Comparison of ENCODE assay signal across 1 cellular context in the genomic region with DNA sequence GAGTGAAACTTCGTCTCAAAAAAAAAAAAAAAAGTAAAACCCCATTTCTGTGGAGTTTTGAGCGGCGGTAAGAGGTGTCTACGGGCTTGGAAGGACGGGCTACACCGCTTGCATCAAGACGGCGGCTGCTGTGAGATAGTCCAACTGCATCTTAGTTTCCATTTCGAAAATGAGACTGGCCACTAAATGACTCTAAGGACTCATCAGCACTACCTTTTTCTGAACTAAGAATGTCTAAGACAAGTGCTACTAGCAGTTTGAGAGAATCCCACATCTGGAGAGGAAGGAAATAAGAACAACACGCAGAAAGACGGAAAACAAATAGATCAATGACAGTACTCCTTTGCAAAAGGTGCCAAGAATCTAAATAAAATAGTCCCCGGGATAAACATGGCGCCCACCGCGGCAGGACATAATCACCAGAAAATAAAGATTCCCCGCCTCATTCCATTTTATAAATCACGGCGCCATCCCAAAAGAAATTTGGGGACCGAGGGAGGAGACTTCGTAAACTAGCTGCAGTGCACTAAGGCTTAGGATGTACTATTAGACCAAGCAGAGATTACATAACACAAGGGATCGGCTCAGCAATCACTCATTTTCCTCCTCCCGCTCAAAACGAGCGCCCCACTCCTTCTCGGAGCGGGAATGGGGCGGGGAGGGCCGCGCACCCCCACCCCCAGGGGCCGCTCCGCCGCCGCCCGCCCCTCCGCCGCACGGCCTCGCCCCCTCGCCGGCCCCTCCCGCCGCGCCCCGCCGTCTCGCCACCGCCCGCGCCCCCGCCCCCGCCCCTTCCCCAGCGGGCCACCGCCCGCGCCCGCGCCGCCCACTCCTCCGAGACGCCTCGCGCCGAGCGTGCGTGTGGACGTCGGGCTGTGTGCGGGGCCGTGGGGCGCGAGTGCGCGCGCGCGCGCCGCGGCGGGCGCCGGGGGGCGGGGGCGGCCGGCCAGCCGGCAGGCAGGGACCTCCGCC.
TF ChIP-seq lines count a peak whose summit lies in the region.

No MANE protein-coding gene starts in this region.

TF ChIP-seq in K562, 482 proteins besides CTCF, POLR2A, EP300 and RAD21 (continues in another document):
- TF ChIP-seq TARDBP (IDR thresholded peaks at IDR 0.05), result 0 out of 2 replicates have a peak, but pooled peaks have one; percentile 48
- no peak; the same call in 1 of the 2 replicates for TF ChIP-seq DPF2 (IDR thresholded peaks at IDR 0.05)
- TF ChIP-seq ARID3A (IDR thresholded peaks at IDR 0.05; ENCODE audit: borderline replicate concordance, low read depth, low read length), result peak; percentile 60; the same call in 1 of the 2 replicates
- no peak for TF ChIP-seq ASH1L (IDR thresholded peaks at IDR 0.05; ENCODE audit: borderline replicate concordance, low read depth, partially characterized antibody)
- TF ChIP-seq CBX8 (IDR thresholded peaks at IDR 0.05; ENCODE audit: borderline replicate concordance, extremely low read depth, low read depth, low read length, poor library complexity, severe bottlenecking), result no peak
- TF ChIP-seq HDAC2 (IDR thresholded peaks at IDR 0.05), result peak; percentile 82
- TF ChIP-seq, protein P1, sequence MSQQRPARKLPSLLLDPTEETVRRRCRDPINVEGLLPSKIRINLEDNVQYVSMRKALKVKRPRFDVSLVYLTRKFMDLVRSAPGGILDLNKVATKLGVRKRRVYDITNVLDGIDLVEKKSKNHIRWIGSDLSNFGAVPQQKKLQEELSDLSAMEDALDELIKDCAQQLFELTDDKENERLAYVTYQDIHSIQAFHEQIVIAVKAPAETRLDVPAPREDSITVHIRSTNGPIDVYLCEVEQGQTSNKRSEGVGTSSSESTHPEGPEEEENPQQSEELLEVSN (IDR thresholded peaks at IDR 0.05; ENCODE audit: borderline replicate concordance in 1 of 2, extremely low read depth in 1 of 2, insufficient read depth in 1 of 2, insufficient read length in 1 of 2, low read depth in 1 of 2, low read length in 1 of 2, poor library complexity in 1 of 2, severe bottlenecking in 1 of 2), result peak in 1 of 2 experiments; percentile 54
- no peak for TF ChIP-seq TAL1 (IDR thresholded peaks at IDR 0.05)
- no peak for TF ChIP-seq CREB1 (IDR thresholded peaks at IDR 0.05)
- TF ChIP-seq CREB1 (CRISPR knock-in tag; IDR thresholded peaks at IDR 0.05), result 0 out of 2 replicates have a peak, but pooled peaks have one; percentile 11
- TF ChIP-seq, protein P2, sequence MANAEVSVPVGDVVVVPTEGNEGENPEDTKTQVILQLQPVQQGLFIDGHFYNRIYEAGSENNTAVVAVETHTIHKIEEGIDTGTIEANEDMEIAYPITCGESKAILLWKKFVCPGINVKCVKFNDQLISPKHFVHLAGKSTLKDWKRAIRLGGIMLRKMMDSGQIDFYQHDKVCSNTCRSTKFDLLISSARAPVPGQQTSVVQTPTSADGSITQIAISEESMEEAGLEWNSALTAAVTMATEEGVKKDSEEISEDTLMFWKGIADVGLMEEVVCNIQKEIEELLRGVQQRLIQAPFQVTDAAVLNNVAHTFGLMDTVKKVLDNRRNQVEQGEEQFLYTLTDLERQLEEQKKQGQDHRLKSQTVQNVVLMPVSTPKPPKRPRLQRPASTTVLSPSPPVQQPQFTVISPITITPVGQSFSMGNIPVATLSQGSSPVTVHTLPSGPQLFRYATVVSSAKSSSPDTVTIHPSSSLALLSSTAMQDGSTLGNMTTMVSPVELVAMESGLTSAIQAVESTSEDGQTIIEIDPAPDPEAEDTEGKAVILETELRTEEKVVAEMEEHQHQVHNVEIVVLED (CRISPR knock-in tag; IDR thresholded peaks at IDR 0.05), result peak; percentile 39; the same call in 1 of the 2 replicates
- 0 out of 4 replicates have a peak, but pooled peaks of 1 of the 2 experiments have one; percentile 20 for TF ChIP-seq ZNF318 (IDR thresholded peaks at IDR 0.05; ENCODE audit: borderline replicate concordance in 1 of 2, low read depth in 1 of 2)
- TF ChIP-seq ZFP1 (CRISPR knock-in tag; IDR thresholded peaks at IDR 0.05), result no peak
- TF ChIP-seq KDM1A (IDR thresholded peaks at IDR 0.05), result peak; percentile 78; a peak in 3 of 4 replicates
- TF ChIP-seq ELF1 (tag; IDR thresholded peaks at IDR 0.05), result no peak
- peak; percentile 63 for TF ChIP-seq SP1 (CRISPR knock-in tag; IDR thresholded peaks at IDR 0.05)
- no peak for TF ChIP-seq ETV6 (IDR thresholded peaks at IDR 0.05; ENCODE audit: borderline replicate concordance in 1 of 2, low read depth in 2 of 2, low read length in 1 of 2)
- TF ChIP-seq ETV6 (CRISPR knock-in tag; IDR thresholded peaks at IDR 0.05; ENCODE audit: borderline replicate concordance), result no peak
- TF ChIP-seq, protein P3, sequence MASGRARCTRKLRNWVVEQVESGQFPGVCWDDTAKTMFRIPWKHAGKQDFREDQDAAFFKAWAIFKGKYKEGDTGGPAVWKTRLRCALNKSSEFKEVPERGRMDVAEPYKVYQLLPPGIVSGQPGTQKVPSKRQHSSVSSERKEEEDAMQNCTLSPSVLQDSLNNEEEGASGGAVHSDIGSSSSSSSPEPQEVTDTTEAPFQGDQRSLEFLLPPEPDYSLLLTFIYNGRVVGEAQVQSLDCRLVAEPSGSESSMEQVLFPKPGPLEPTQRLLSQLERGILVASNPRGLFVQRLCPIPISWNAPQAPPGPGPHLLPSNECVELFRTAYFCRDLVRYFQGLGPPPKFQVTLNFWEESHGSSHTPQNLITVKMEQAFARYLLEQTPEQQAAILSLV (tag; IDR thresholded peaks at IDR 0.05), result 0 out of 2 replicates have a peak, but pooled peaks have one; percentile 41
- no peak for TF ChIP-seq SREBF1 (IDR thresholded peaks at IDR 0.05; ENCODE audit: borderline replicate concordance, low read depth, low read length)
- TF ChIP-seq DACH1 (IDR thresholded peaks at IDR 0.05; ENCODE audit: partially characterized antibody), result peak; percentile 34
- TF ChIP-seq SIN3A (IDR thresholded peaks at IDR 0.05; ENCODE audit: borderline replicate concordance in 2 of 2, control insufficient read depth in 1 of 2, low read depth in 2 of 2, low read length in 2 of 2), result 0 out of 4 replicates have a peak, but pooled peaks have one; percentile 8 to 44
- TF ChIP-seq SIRT6 (IDR thresholded peaks at IDR 0.05; ENCODE audit: low read depth, low read length), result no peak
- no peak for TF ChIP-seq ZNF431 (CRISPR knock-in tag; IDR thresholded peaks at IDR 0.05)
- TF ChIP-seq PKNOX1 (IDR thresholded peaks at IDR 0.05), result peak; percentile 55; the same call in 1 of the 2 replicates
- TF ChIP-seq HDAC1 (IDR thresholded peaks at IDR 0.05), result peak in 1 of 2 experiments; percentile 40; a peak in 2 of 4 replicates
- TF ChIP-seq, protein P4, sequence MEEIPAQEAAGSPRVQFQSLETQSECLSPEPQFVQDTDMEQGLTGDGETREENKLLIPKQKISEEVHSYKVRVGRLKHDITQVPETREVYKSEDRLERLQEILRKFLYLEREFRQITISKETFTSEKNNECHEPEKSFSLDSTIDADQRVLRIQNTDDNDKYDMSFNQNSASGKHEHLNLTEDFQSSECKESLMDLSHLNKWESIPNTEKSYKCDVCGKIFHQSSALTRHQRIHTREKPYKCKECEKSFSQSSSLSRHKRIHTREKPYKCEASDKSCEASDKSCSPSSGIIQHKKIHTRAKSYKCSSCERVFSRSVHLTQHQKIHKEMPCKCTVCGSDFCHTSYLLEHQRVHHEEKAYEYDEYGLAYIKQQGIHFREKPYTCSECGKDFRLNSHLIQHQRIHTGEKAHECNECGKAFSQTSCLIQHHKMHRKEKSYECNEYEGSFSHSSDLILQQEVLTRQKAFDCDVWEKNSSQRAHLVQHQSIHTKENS (CRISPR knock-in tag; IDR thresholded peaks at IDR 0.05), result no peak
- TF ChIP-seq, protein P5, sequence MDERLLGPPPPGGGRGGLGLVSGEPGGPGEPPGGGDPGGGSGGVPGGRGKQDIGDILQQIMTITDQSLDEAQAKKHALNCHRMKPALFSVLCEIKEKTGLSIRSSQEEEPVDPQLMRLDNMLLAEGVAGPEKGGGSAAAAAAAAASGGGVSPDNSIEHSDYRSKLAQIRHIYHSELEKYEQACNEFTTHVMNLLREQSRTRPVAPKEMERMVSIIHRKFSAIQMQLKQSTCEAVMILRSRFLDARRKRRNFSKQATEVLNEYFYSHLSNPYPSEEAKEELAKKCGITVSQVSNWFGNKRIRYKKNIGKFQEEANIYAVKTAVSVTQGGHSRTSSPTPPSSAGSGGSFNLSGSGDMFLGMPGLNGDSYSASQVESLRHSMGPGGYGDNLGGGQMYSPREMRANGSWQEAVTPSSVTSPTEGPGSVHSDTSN (CRISPR knock-in tag; IDR thresholded peaks at IDR 0.05; ENCODE audit: low read depth), result no peak
- TF ChIP-seq, protein P5 (tag; conservative IDR thresholded peaks at IDR 0.05; ENCODE audit: low read depth), result peak; percentile 57
- TF ChIP-seq RCOR1 (IDR thresholded peaks at IDR 0.05; ENCODE audit: borderline replicate concordance in 1 of 2, low read depth in 2 of 2, low read length in 2 of 2), result peak in 1 of 2 experiments; percentile 59; a peak in 1 of 4 replicates
- no peak for TF ChIP-seq RBM15 (IDR thresholded peaks at IDR 0.05; ENCODE audit: insufficient read depth, low read length)
- peak; percentile 22 for TF ChIP-seq TAF9B (IDR thresholded peaks at IDR 0.05; ENCODE audit: partially characterized antibody)
